ENCODE assay signal across 15 cellular contexts in genomic region chr3:54087581-54088410, GRCh38. TPM values are rescaled to one million over a fixed set of nuclear protein-coding genes. Genes with fewer than 3 reads are reported as not detected.
A peak's percentile ranks its signal among the peaks of the same experiment; 100 is the strongest.
DNase-seq lines count a peak whose midpoint lies in the region; ATAC-seq and TF ChIP-seq lines count a peak whose summit lies in the region.
"Had no signal": no experiment of that assay in that cellular context is flagged by ENCODE, and none has a peak within 500 bp of the region (broad histone marks: within the 10 kb centered on the region; RNA-seq: fewer than 3 reads in every experiment).

No MANE protein-coding gene starts in this region.

- H3K27me3 ChIP-seq in breast epithelium: peaks cover 0 to 22% of the 10 kb centered on the region in 2 donors
- peaks cover 7 to 64% (median 39%) of the 10 kb centered on the region in 7 donors for H3K27me3 ChIP-seq in heart right ventricle
- no peaks in the 10 kb centered on the region for H3K27me3 ChIP-seq in aorta (ENCODE audit: control insufficient read depth in 1 of 2, insufficient read depth in 2 of 2, low read length in 1 of 2)
- H3K27me3 ChIP-seq: ascending aorta had no signal

- no TSS peak for BruUV-seq in MCF 10A (replicated peaks; lab: Mats Ljungman, UMichigan)

- DNase-seq in breast epithelium (ENCODE audit: low spot score in 2 of 2) (no peak), MCF 10A (ENCODE audit: unreplicated experiment) (no peak), heart right ventricle (peak in 1 of 2 donors; percentile 20), mucosa of descending colon (peak in 2 of 3 donors; percentile 2 to 35), aorta (no peak), NCI-H1436 (lab: John Stamatoyannopoulos, UW) (no peak), EL (no peak), inferior parietal cortex (ENCODE audit: extremely low spot score) (no peak)
- DNase-seq: ACHN, KBM-7, midbrain, NCI-H2107 had no signal

- H3K36me3 ChIP-seq in breast epithelium (no peaks in the 10 kb centered on the region), heart right ventricle (no peaks in the 10 kb centered on the region), mucosa of descending colon (ENCODE audit: low read depth) (no peaks in the 10 kb centered on the region), aorta (ENCODE audit: control insufficient read depth in 1 of 2, insufficient read depth in 2 of 2, low read length in 1 of 2) (no peaks in the 10 kb centered on the region)
- H3K36me3 ChIP-seq: ascending aorta had no signal

- H3K9me3 ChIP-seq in breast epithelium (no peaks in the 10 kb centered on the region), heart right ventricle (no peaks in the 10 kb centered on the region), mucosa of descending colon (no peaks in the 10 kb centered on the region), aorta (ENCODE audit: control insufficient read depth, low read length) (no peaks in the 10 kb centered on the region)
- H3K9me3 ChIP-seq: ascending aorta had no signal

- ATAC-seq in heart right ventricle (peak in 4 of 8 donors; percentile 57 to 78 (median 70)), mucosa of descending colon (peak; percentile 68), aorta (ENCODE audit: low FRiP score) (peak; percentile 57)

- no peaks in the 10 kb centered on the region for H3K4me1 Mint-ChIP-seq in MCF 10A (ENCODE audit: insufficient read depth, unreplicated experiment)

- H3K27ac Mint-ChIP-seq in MCF 10A (ENCODE audit: low read depth, unreplicated experiment): no peak overlapping the region

- H3K4me1 ChIP-seq in breast epithelium: no peaks in the 10 kb centered on the region
- H3K4me1 ChIP-seq in heart right ventricle: peaks cover 0 to 5% (median 0%) of the 10 kb centered on the region in 9 donors
- H3K4me1 ChIP-seq in mucosa of descending colon (ENCODE audit: low read depth): no peaks in the 10 kb centered on the region
- H3K4me1 ChIP-seq in aorta (ENCODE audit: control insufficient read depth in 1 of 2, insufficient read depth in 2 of 2, low read length in 2 of 2): no peaks in the 10 kb centered on the region
- H3K4me1 ChIP-seq: ascending aorta had no signal

- no peak for TF ChIP-seq POLR2A in breast epithelium (IDR thresholded peaks at IDR 0.05)

- POLR2A ChIA-PET in MCF 10A (lab: Yijun Ruan, JAX): no interaction called here

- WGBS in heart right ventricle, 2 donors: 15 to 17% methylated on average over 54 of the region's 54 CpGs
- WGBS in aorta, 2 donors: 17 to 23% methylated on average over 39 to 54 of the region's 54 CpGs

- no peaks in the 10 kb centered on the region for H3K27me3 Mint-ChIP-seq in MCF 10A (ENCODE audit: insufficient read depth, unreplicated experiment)

- no peak overlapping the region for H3K4me3 Mint-ChIP-seq in MCF 10A (ENCODE audit: unreplicated experiment)

- intact Hi-C loops in breast epithelium (cut with DNase I; ENCODE audit: low total_unique reads) (no loop called here), MCF 10A (cut with micrococcal nuclease) (no loop called here), heart right ventricle (cut with DNase I) (no loop called here), mucosa of descending colon (cut with DNase I, micrococcal nuclease) (no loop called here), aorta (cut with DNase I) (no loop called here)

- H3K27ac ChIP-seq in breast epithelium (no peak overlapping the region), heart right ventricle (no peak overlapping the region), aorta (ENCODE audit: low read depth in 1 of 2, low read length in 2 of 2) (no peak overlapping the region)
- H3K27ac ChIP-seq: ascending aorta, RWPE1, VCaP had no signal

- H3K36me3 Mint-ChIP-seq in MCF 10A (ENCODE audit: insufficient read depth, unreplicated experiment): no peaks in the 10 kb centered on the region

- peak overlapping the region in 2 of 3 donors; percentile 21 to 39 for H3K4me3 ChIP-seq in breast epithelium
- H3K4me3 ChIP-seq in heart right ventricle: peak overlapping the region in 9 of 10 donors; percentile 26 to 53 (median 34)
- H3K4me3 ChIP-seq in mucosa of descending colon: no peak overlapping the region
- no peak overlapping the region for H3K4me3 ChIP-seq in aorta (ENCODE audit: low read length in 2 of 2)
- H3K4me3 ChIP-seq: ascending aorta had no signal

- no peaks in the 10 kb centered on the region for H3K9me3 Mint-ChIP-seq in MCF 10A (ENCODE audit: unreplicated experiment)

- CTCF ChIA-PET in MCF 10A (lab: Yijun Ruan, JAX): interaction anchor here (0.7 kb wide), 1 partner anchor 149 kb away, joined by 3 read pairs; no protein-coding TSS in a partner anchor

- TF ChIP-seq CTCF in breast epithelium (IDR thresholded peaks at IDR 0.05) (no peak), MCF 10A (IDR thresholded peaks at IDR 0.05; ENCODE audit: unreplicated experiment) (no peak), heart right ventricle (IDR thresholded peaks at IDR 0.05) (peak in 1 of 9 donors; percentile 9), mucosa of descending colon (IDR thresholded peaks at IDR 0.05) (no peak)

RNA-seq across cellular contexts. Expression of gene CACNA2D3, which starts 34.6 kb away (rescaled TPM):
- 1 to 10 TPM in 2 of 3 donors, under 1 TPM in 1; 0.59 to 3.4 (median 2.3) TPM for total RNA-seq in breast epithelium
- total RNA-seq in MCF 10A (2022): 1.5 and 2.3 TPM in 2 replicates
- 10 to 100 TPM; 12.5 to 43.5 (median 20.4) TPM for total RNA-seq in heart right ventricle
- polyA plus RNA-seq in heart right ventricle: 10 to 100 TPM in 1 of 2 donors, under 1 TPM in 1; 0.51 to 11.7 TPM
- total RNA-seq in mucosa of descending colon: 1 to 10 TPM in 1 of 3 donors, under 1 TPM in 2; 0.34 to 3.5 (median 0.55) TPM
- 1 to 10 TPM; 1.2 to 2.4 TPM for total RNA-seq in aorta
- 1 to 10 TPM in 1 of 2 donors, under 1 TPM in 1; 0.72 to 1.8 TPM for polyA plus RNA-seq in aorta
- total RNA-seq: ascending aorta had no signal

Comparison
In these comparisons a context has a peak if more than half of its experiments do, and no peak if none do; other contexts are left out.
1. DNase-seq: peak in mucosa of descending colon (2 of 3); none in breast epithelium (0 of 2), MCF 10A (single experiment), aorta (0 of 2), NCI-H1436 (single experiment), EL (single experiment) and inferior parietal cortex (single experiment).
2. H3K4me3 ChIP-seq: peak in breast epithelium (2 of 3) and heart right ventricle (9 of 10); none in mucosa of descending colon (single experiment) and aorta (0 of 2).